Comparison of ENCODE assay signal across 1 cellular context in the genomic region with DNA sequence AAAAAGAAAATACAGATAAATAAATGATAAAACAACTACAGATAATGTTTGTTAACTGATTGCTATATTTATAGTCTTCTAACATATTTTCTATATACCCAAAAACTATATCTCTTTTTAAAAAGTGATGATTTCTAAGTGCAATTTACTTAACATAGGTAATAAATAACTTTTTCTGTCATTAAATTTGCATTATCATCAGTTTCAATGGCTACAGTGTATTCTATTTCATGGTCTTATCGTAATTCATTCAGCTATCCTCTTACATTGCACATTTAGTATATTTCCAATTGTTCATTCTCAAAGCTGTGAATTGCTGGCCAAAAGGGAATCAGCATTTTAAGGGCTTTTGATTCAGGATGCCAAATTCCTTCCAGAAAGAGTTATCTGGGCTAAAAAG.
TF ChIP-seq lines count a peak whose summit lies in the region.

No MANE protein-coding gene starts in this region.

TF ChIP-seq in K562, 482 proteins besides CTCF, POLR2A, EP300 and RAD21:
- TF ChIP-seq BACH1 (tag; IDR thresholded peaks at IDR 0.05) (no peak), SMAD3 (CRISPR knock-in tag; conservative IDR thresholded peaks at IDR 0.05) (no peak), TCFL5 (CRISPR knock-in tag; conservative IDR thresholded peaks at IDR 0.05) (no peak), ZNF354B (CRISPR knock-in tag; IDR thresholded peaks at IDR 0.05) (no peak), GABPB1 (CRISPR knock-in tag; IDR thresholded peaks at IDR 0.05) (no peak), ZNF316 (IDR thresholded peaks at IDR 0.05) (peak; percentile 79), SRSF1 (IDR thresholded peaks at IDR 0.05; ENCODE audit: low read depth, low read length) (no peak), STAT5B (CRISPR knock-in tag; IDR thresholded peaks at IDR 0.05) (no peak), C11orf30 (IDR thresholded peaks at IDR 0.05; ENCODE audit: low read depth) (peak; percentile 61; the same call in 1 of the 2 replicates), MAFG (tag; conservative IDR thresholded peaks at IDR 0.05) (peak; percentile 49), SMARCB1 (IDR thresholded peaks at IDR 0.05; ENCODE audit: insufficient read length, low read depth) (no peak), TFAP4 (CRISPR knock-in tag; IDR thresholded peaks at IDR 0.05; ENCODE audit: borderline replicate concordance) (no peak), ZNF764 (CRISPR knock-in tag; IDR thresholded peaks at IDR 0.05; ENCODE audit: low read depth) (no peak), SREBF2 (CRISPR knock-in tag; IDR thresholded peaks at IDR 0.05) (no peak), ZC3H4 (CRISPR knock-in tag; IDR thresholded peaks at IDR 0.05; ENCODE audit: borderline replicate concordance) (no peak), ZNF134 (CRISPR knock-in tag; conservative IDR thresholded peaks at IDR 0.05) (no peak)
- TF ChIP-seq, protein P1, sequence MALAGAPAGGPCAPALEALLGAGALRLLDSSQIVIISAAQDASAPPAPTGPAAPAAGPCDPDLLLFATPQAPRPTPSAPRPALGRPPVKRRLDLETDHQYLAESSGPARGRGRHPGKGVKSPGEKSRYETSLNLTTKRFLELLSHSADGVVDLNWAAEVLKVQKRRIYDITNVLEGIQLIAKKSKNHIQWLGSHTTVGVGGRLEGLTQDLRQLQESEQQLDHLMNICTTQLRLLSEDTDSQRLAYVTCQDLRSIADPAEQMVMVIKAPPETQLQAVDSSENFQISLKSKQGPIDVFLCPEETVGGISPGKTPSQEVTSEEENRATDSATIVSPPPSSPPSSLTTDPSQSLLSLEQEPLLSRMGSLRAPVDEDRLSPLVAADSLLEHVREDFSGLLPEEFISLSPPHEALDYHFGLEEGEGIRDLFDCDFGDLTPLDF (CRISPR knock-in tag; IDR thresholded peaks at IDR 0.05), result no peak
